ENCODE assay signal across 17 cellular contexts in genomic region chr19:47749326-47749725, GRCh38. TPM values are rescaled to one million over a fixed set of nuclear protein-coding genes. Genes with fewer than 3 reads are reported as not detected.
DNase-seq lines count a peak whose midpoint lies in the region; ATAC-seq and TF ChIP-seq lines count a peak whose summit lies in the region.
"Had no signal": no experiment of that assay in that cellular context is flagged by ENCODE, and none has a peak within 500 bp of the region (broad histone marks: within the 10 kb centered on the region; RNA-seq: fewer than 3 reads in every experiment).

No MANE protein-coding gene starts in this region.

- no peaks in the 10 kb centered on the region for H3K27me3 Mint-ChIP-seq in CD4-positive, alpha-beta T cell
- H3K27me3 Mint-ChIP-seq in activated CD4-positive, alpha-beta memory T cell treated with anti-CD3 and anti-CD28 coated beads for 36 hours = peaks cover 2% of the 10 kb centered on the region
- H3K27me3 Mint-ChIP-seq in naive B cell (no peaks in the 10 kb centered on the region), CD14-positive monocyte (ENCODE audit: low read depth in 3 of 3) (no peaks in the 10 kb centered on the region)

- no peak for ATAC-seq in CD4-positive, alpha-beta T cell (ENCODE audit: poor library complexity)
- peak; percentile 20 to 28 for ATAC-seq in naive B cell (ENCODE audit: low read depth in 2 of 2)
- ATAC-seq: GM23338, left ventricle myocardium superior had no signal

- H3K9me3 ChIP-seq in CD4-positive, alpha-beta T cell (ENCODE audit: control insufficient read depth, low read length) = no peaks in the 10 kb centered on the region
- H3K9me3 ChIP-seq: BE2C, colonic mucosa, prostate gland, spleen had no signal

- CTCF ChIA-PET in CD4-positive, alpha-beta T cell (lab: Charles Lee) = no interaction called here
- CTCF ChIA-PET in activated CD4-positive, alpha-beta memory T cell treated with anti-CD3 and anti-CD28 coated beads for 36 hours (lab: Charles Lee) = interaction anchor here (1.1 to 4.0 kb wide), 2 partner anchors 17 to 36 kb away, joined by 3 to 11 read pairs; partner anchors contain the start of gene EHD2

- H3K27me3 ChIP-seq in CD4-positive, alpha-beta T cell (ENCODE audit: control insufficient read depth, insufficient read depth, low read length) = no peaks in the 10 kb centered on the region
- H3K27me3 ChIP-seq: BE2C, colonic mucosa, spleen had no signal

- TF ChIP-seq CTCF in CD4-positive, alpha-beta T cell (IDR thresholded peaks at IDR 0.05) = no peak
- TF ChIP-seq CTCF in GM10266 (IDR thresholded peaks at IDR 0.05; ENCODE audit: control insufficient read depth, insufficient read depth, low read depth, missing control alignments) (no peak), CD14-positive monocyte (IDR thresholded peaks at IDR 0.05) (no peak)

- H3K9me3 Mint-ChIP-seq in CD4-positive, alpha-beta T cell = no peaks in the 10 kb centered on the region
- no peaks in the 10 kb centered on the region for H3K9me3 Mint-ChIP-seq in activated CD4-positive, alpha-beta memory T cell treated with anti-CD3 and anti-CD28 coated beads for 36 hours
- H3K9me3 Mint-ChIP-seq in naive B cell (peaks cover 0 to 2% (median 0%) of the 10 kb centered on the region in 7 donors), CD14-positive monocyte (peaks cover 0 to 2% (median 0%) of the 10 kb centered on the region in 7 donors)
- H3K9me3 Mint-ChIP-seq: GM23338 had no signal

- no peak overlapping the region for H3K27ac ChIP-seq in CD4-positive, alpha-beta T cell (ENCODE audit: low read depth, low read length)
- H3K27ac ChIP-seq: colonic mucosa, prostate gland, spleen, WERI-Rb-1 had no signal

- H3K4me3 Mint-ChIP-seq in CD4-positive, alpha-beta T cell = peak overlapping the region; percentile 74
- H3K4me3 Mint-ChIP-seq in activated CD4-positive, alpha-beta memory T cell treated with anti-CD3 and anti-CD28 coated beads for 36 hours = no peak overlapping the region
- peak overlapping the region in 5 of 8 donors; percentile 56 to 81 (median 58) for H3K4me3 Mint-ChIP-seq in naive B cell
- no peak overlapping the region for H3K4me3 Mint-ChIP-seq in CD14-positive monocyte
- H3K4me3 Mint-ChIP-seq: GM23338 had no signal

- H3K4me1 Mint-ChIP-seq in CD4-positive, alpha-beta T cell (ENCODE audit: low read depth) = peaks cover 50% of the 10 kb centered on the region
- H3K4me1 Mint-ChIP-seq in activated CD4-positive, alpha-beta memory T cell treated with anti-CD3 and anti-CD28 coated beads for 36 hours (ENCODE audit: low read depth) = peaks cover 35% of the 10 kb centered on the region
- H3K4me1 Mint-ChIP-seq in naive B cell (peaks cover 24 to 37% (median 24%) of the 10 kb centered on the region in 3 donors), CD14-positive monocyte (peaks cover 12% of the 10 kb centered on the region)

- DNase-seq in CD4-positive, alpha-beta T cell = no peak
- DNase-seq in GM10266 (ENCODE audit: extremely low spot score) = peak; percentile 85
- DNase-seq in activated CD4-positive, alpha-beta memory T cell treated with anti-CD3 and anti-CD28 coated beads for 36 hours = no peak
- DNase-seq in naive B cell = no peak
- no peak for DNase-seq in NCI-H1436 (lab: John Stamatoyannopoulos, UW)
- DNase-seq in CD14-positive monocyte (ENCODE audit: low spot score) = no peak
- no peak for DNase-seq in stimulated activated naive CD4-positive, alpha-beta T cell (lab: John Stamatoyannopoulos, UW)
- DNase-seq: BE2C, colonic mucosa, left ventricle myocardium superior, NCI-H2029 treated with DMSO at 0.1 percent for 48 hours, NCI-H748 treated with DMSO at 0.1 percent for 48 hours, spleen, WERI-Rb-1 had no signal

- H3K27ac Mint-ChIP-seq in CD4-positive, alpha-beta T cell = peak overlapping the region; percentile 61
- H3K27ac Mint-ChIP-seq in activated CD4-positive, alpha-beta memory T cell treated with anti-CD3 and anti-CD28 coated beads for 36 hours = peak overlapping the region; percentile 47
- H3K27ac Mint-ChIP-seq in naive B cell (peak overlapping the region; percentile 45 to 92 (median 67)), CD14-positive monocyte (peak overlapping the region in 3 of 7 donors; percentile 19 to 52 (median 25))
- H3K27ac Mint-ChIP-seq: GM23338 had no signal

- intact Hi-C loops in CD4-positive, alpha-beta T cell (cut with DNase I, micrococcal nuclease) = no loop called here
- intact Hi-C loops in activated CD4-positive, alpha-beta memory T cell treated with anti-CD3 and anti-CD28 coated beads for 36 hours (cut with micrococcal nuclease) = loop anchor here (10.0 kb wide), 1 partner anchor 585 kb away; no protein-coding TSS in a partner anchor
- intact Hi-C loops in CD14-positive monocyte (cut with micrococcal nuclease) = loop anchor here in 1 of 2 donors (10.0 kb wide), 2 partner anchors 235 to 475 kb away; partner anchors contain the start of genes INAFM1 and NAPA

- POLR2A ChIA-PET in CD4-positive, alpha-beta T cell (lab: Charles Lee) = no interaction called here
- POLR2A ChIA-PET in activated CD4-positive, alpha-beta memory T cell treated with anti-CD3 and anti-CD28 coated beads for 36 hours (lab: Charles Lee) = no interaction called here

- peaks cover 75% of the 10 kb centered on the region for H3K36me3 Mint-ChIP-seq in CD4-positive, alpha-beta T cell (ENCODE audit: low read depth)
- peaks cover 47% of the 10 kb centered on the region for H3K36me3 Mint-ChIP-seq in activated CD4-positive, alpha-beta memory T cell treated with anti-CD3 and anti-CD28 coated beads for 36 hours
- H3K36me3 Mint-ChIP-seq in naive B cell = peaks cover 13 to 19% of the 10 kb centered on the region in 2 donors
- H3K36me3 Mint-ChIP-seq in CD14-positive monocyte = peaks cover 61 to 75% of the 10 kb centered on the region in 2 donors

RNA-seq across cellular contexts. Expression of gene NOP53, which starts 4.0 kb away (rescaled TPM):
- 1,000 to 10,000 TPM; 1,074 to 1,154 TPM for total RNA-seq in CD4-positive, alpha-beta T cell
- total RNA-seq in activated CD4-positive, alpha-beta memory T cell treated with anti-CD3 and anti-CD28 coated beads for 36 hours = 100 to 1,000 TPM; 259 to 268 TPM
- 100 to 1,000 TPM; 128 to 360 (median 285) TPM for polyA plus RNA-seq in naive B cell (ENCODE audit: low read depth in 6 of 6)
- polyA plus RNA-seq in CD14-positive monocyte = 10 to 100 TPM; 47.5 to 70.4 TPM

RNA-seq across cellular contexts. Expression of gene SELENOW, which starts 29.2 kb away (rescaled TPM):
- 10 to 100 TPM; 71.6 TPM for total RNA-seq in CD4-positive, alpha-beta T cell
- total RNA-seq in activated CD4-positive, alpha-beta memory T cell treated with anti-CD3 and anti-CD28 coated beads for 36 hours = 100 to 1,000 TPM; 162 to 174 TPM
- 100 to 1,000 TPM in 3 of 6 donors, 10 to 100 TPM in 3; 68.2 to 131 (median 102) TPM for polyA plus RNA-seq in naive B cell (ENCODE audit: low read depth in 6 of 6)
- 100 to 1,000 TPM; 171 to 204 TPM for polyA plus RNA-seq in CD14-positive monocyte

RNA-seq across cellular contexts. Expression of gene EHD2, which starts 36.1 kb away (rescaled TPM):
- under 1 TPM in 1 of 2 experiments, not detected in 1; 0.16 TPM for total RNA-seq in CD4-positive, alpha-beta T cell
- 1 to 10 TPM in 1 of 2 experiments, under 1 TPM in 1; 0.81 to 1.6 TPM for total RNA-seq in activated CD4-positive, alpha-beta memory T cell treated with anti-CD3 and anti-CD28 coated beads for 36 hours
- polyA plus RNA-seq in naive B cell (ENCODE audit: low read depth in 6 of 6) (not detected), CD14-positive monocyte (not detected)

RNA-seq across cellular contexts. Expression of gene TPRX1, which starts 55.0 kb away (rescaled TPM):
- total RNA-seq in CD4-positive, alpha-beta T cell = not detected
- not detected for total RNA-seq in activated CD4-positive, alpha-beta memory T cell treated with anti-CD3 and anti-CD28 coated beads for 36 hours
- not detected for polyA plus RNA-seq in naive B cell (ENCODE audit: low read depth in 6 of 6)
- polyA plus RNA-seq in CD14-positive monocyte = not detected
- total RNA-seq: colonic mucosa, frontal cortex, left ventricle myocardium superior, spleen had no signal
- polyA plus RNA-seq: GM23338, spleen had no signal

Comparison
In these comparisons a context has a peak if more than half of its experiments do, and no peak if none do; other contexts are left out.
1. H3K4me3 Mint-ChIP-seq: peak in CD4-positive, alpha-beta T cell (single experiment) and naive B cell (5 of 8); none in activated CD4-positive, alpha-beta memory T cell treated with anti-CD3 and anti-CD28 coated beads for 36 hours (single experiment) and CD14-positive monocyte (0 of 2).